8 cellular contexts compared by ENCODE assay signal in the genomic region with DNA sequence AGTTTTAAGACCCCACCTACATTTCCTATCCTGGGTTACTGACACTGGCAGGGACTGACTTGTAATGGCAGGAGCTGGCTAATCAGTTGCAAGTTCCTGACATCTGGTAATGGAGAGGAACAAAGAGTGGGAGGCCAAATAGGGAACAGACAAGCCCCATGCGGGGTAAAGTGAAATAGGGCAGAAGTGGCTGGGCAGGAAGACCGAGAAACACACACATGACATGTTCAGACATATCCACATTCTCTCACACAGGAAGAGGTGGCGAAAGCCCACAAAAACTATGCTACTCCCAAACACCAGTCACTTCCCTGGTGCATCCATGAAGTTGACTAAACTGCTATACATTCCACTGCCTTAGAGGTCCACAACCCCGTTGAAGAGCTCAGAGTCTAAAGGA.
DNase-seq lines count a peak whose midpoint lies in the region; ATAC-seq and TF ChIP-seq lines count a peak whose summit lies in the region.

No MANE protein-coding gene starts in this region.

- peak overlapping the region in 1 of 2 donors; percentile 76 for H3K4me3 Mint-ChIP-seq in CD14-positive monocyte

- H3K27me3 ChIP-seq in breast epithelium (no peaks in the 10 kb centered on the region), neuronal stem cell (ENCODE audit: control insufficient read depth in 3 of 3, insufficient read depth in 3 of 3, low read depth in 1 of 3, low read length in 3 of 3) (no peaks in the 10 kb centered on the region)

- no peak for TF ChIP-seq POLR2A in breast epithelium (IDR thresholded peaks at IDR 0.05)

- no peak overlapping the region for H4K8ac ChIP-seq in neuronal stem cell (ENCODE audit: low read depth, low read length)

- no peak overlapping the region for H4K91ac ChIP-seq in neuronal stem cell (ENCODE audit: low read depth, low read length, poor library complexity)

- no peak overlapping the region for H2BK15ac ChIP-seq in neuronal stem cell (ENCODE audit: low read length)

- peaks cover 49% of the 10 kb centered on the region for H3K4me1 Mint-ChIP-seq in CD14-positive monocyte

- H3K36me3 Mint-ChIP-seq in CD14-positive monocyte: no peaks in the 10 kb centered on the region

- H3K27ac Mint-ChIP-seq in CD14-positive monocyte: peak overlapping the region in 6 of 7 donors; percentile 26 to 88 (median 62)

- no peak overlapping the region for H2BK12ac ChIP-seq in neuronal stem cell (ENCODE audit: low read length)

- H3K4me2 ChIP-seq in neuronal stem cell (ENCODE audit: insufficient read depth, low read length, poor library complexity, severe bottlenecking): no peak overlapping the region

- no peak overlapping the region for H3K9ac ChIP-seq in neuronal stem cell (ENCODE audit: low read depth, low read length, poor library complexity)

- H3K36me3 ChIP-seq in breast epithelium: no peaks in the 10 kb centered on the region
- H3K36me3 ChIP-seq in neuronal stem cell (replicated peaks in 1 of 2; ENCODE audit: control insufficient read depth in 2 of 2, insufficient read depth in 2 of 2, low read length in 2 of 2): no peaks in the 10 kb centered on the region

- H2AFZ ChIP-seq in neuronal stem cell (ENCODE audit: low read length): peak overlapping the region; percentile 62

- H3K9me3 ChIP-seq in breast epithelium: no peaks in the 10 kb centered on the region
- peaks cover 0 to 7% of the 10 kb centered on the region in 2 donors for H3K9me3 ChIP-seq in neuronal stem cell (replicated peaks in 1 of 2; ENCODE audit: control insufficient read depth in 2 of 2, insufficient read depth in 1 of 2, low read depth in 1 of 2, low read length in 2 of 2)

- no peak for TF ChIP-seq CTCF in CD14-positive monocyte (IDR thresholded peaks at IDR 0.05)
- no peak for TF ChIP-seq CTCF in breast epithelium (IDR thresholded peaks at IDR 0.05)

- no peak overlapping the region for H3K23ac ChIP-seq in neuronal stem cell (ENCODE audit: low read depth, low read length, poor library complexity)

- intact Hi-C loops in CD14-positive monocyte (cut with micrococcal nuclease) (no loop called here), breast epithelium (cut with DNase I; ENCODE audit: low total_unique reads) (no loop called here)

- H3K4me3 ChIP-seq in breast epithelium: no peak overlapping the region
- no peak overlapping the region for H3K4me3 ChIP-seq in neuronal stem cell (ENCODE audit: low read length in 2 of 2)

- H3K27ac ChIP-seq in breast epithelium: peak overlapping the region; percentile 67 to 75
- no peak overlapping the region for H3K27ac ChIP-seq in neuronal stem cell (replicated peaks; ENCODE audit: low read length)

- H3K14ac ChIP-seq in neuronal stem cell (ENCODE audit: low read length): no peak overlapping the region

- DNase-seq in CD14-positive monocyte (ENCODE audit: low spot score): no peak
- peak in 1 of 2 donors; percentile 61 for DNase-seq in breast epithelium (ENCODE audit: low spot score in 2 of 2)
- DNase-seq in neuronal stem cell (ENCODE audit: low spot score): no peak
- no peak for DNase-seq in stimulated activated CD8-positive, alpha-beta memory T cell treated with anti-CD3 and anti-CD28 coated beads, Interleukin-4, amount 100 ng/mL, for 48 hours
- DNase-seq in cerebellum (ENCODE audit: low spot score): no peak
- DNase-seq in AG20443 (ENCODE audit: low spot score): no peak

- H3K4me1 ChIP-seq in breast epithelium: peaks cover 0 to 4% of the 10 kb centered on the region in 2 donors
- H3K4me1 ChIP-seq in neuronal stem cell (ENCODE audit: control insufficient read depth in 2 of 2, insufficient read depth in 1 of 2, low read depth in 1 of 2, low read length in 2 of 2): peaks cover 16 to 24% of the 10 kb centered on the region in 2 donors

- ATAC-seq in GM19467 (IDR thresholded peaks at IDR 0.05; ENCODE audit: unreplicated experiment) (peak; percentile 83), HG03521 (IDR thresholded peaks at IDR 0.05; ENCODE audit: unreplicated experiment) (peak; percentile 44)

- no peaks in the 10 kb centered on the region for H3K27me3 Mint-ChIP-seq in CD14-positive monocyte (ENCODE audit: low read depth in 3 of 3)

- peaks cover 0 to 5% (median 2%) of the 10 kb centered on the region in 7 donors for H3K9me3 Mint-ChIP-seq in CD14-positive monocyte

- no peaks in the 10 kb centered on the region for H3K79me1 ChIP-seq in neuronal stem cell (ENCODE audit: low read depth, low read length)

- no peak overlapping the region for H2BK120ac ChIP-seq in neuronal stem cell (ENCODE audit: low read depth, low read length)

- no CpG with 5 or more reads among the region's 4 CpGs for WGBS in neuronal stem cell (ENCODE audit: extremely low coverage in 2 of 2, insufficient read length in 2 of 2, insufficient replicate concordance in 1 of 2), 2 donors

- peak overlapping the region; percentile 41 for H3K18ac ChIP-seq in neuronal stem cell (ENCODE audit: low read length)

- no peak overlapping the region for H2AK5ac ChIP-seq in neuronal stem cell (ENCODE audit: low read depth, low read length)

- no peak overlapping the region for H3K4ac ChIP-seq in neuronal stem cell (ENCODE audit: low read length)

- no peak overlapping the region for H2BK5ac ChIP-seq in neuronal stem cell (ENCODE audit: low read length)
